1 cellular context compared by ENCODE assay signal in the genomic region with DNA sequence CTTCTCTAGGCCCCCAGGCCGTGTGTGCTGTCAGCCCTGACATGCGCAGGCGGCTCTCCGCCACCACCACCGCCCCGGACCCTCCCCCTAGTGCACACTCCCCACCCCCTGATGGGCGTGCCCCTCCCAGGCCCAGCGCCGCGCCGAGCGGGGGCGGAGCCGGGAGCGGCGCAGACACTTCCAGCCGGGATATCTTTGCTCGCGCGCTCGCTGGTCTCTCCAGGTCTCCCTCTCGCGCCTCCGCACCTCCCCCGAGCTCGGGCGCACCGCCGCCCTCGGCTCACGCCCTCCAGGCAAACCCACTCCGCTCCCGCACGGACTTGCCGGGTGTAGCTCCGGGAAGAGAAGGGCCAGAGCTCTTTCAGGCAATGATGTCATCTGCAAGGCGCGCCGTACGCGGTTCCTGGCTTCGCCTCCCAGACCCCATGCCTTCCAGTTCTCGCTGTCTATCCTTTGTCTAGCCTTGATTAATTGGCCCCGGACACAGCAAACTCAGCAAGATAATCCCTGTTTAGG.
TF ChIP-seq lines count a peak whose summit lies in the region.

A gene with protein sequence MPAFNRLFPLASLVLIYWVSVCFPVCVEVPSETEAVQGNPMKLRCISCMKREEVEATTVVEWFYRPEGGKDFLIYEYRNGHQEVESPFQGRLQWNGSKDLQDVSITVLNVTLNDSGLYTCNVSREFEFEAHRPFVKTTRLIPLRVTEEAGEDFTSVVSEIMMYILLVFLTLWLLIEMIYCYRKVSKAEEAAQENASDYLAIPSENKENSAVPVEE (minus strand): TSS at position 59 of the 516 bp plus-strand sequence. CDS start 823 bp downstream, outside the sequence.

TF ChIP-seq in GM12878, 131 proteins besides CTCF, POLR2A, EP300 and RAD21 (continued from another document):
- TF ChIP-seq, protein P1, sequence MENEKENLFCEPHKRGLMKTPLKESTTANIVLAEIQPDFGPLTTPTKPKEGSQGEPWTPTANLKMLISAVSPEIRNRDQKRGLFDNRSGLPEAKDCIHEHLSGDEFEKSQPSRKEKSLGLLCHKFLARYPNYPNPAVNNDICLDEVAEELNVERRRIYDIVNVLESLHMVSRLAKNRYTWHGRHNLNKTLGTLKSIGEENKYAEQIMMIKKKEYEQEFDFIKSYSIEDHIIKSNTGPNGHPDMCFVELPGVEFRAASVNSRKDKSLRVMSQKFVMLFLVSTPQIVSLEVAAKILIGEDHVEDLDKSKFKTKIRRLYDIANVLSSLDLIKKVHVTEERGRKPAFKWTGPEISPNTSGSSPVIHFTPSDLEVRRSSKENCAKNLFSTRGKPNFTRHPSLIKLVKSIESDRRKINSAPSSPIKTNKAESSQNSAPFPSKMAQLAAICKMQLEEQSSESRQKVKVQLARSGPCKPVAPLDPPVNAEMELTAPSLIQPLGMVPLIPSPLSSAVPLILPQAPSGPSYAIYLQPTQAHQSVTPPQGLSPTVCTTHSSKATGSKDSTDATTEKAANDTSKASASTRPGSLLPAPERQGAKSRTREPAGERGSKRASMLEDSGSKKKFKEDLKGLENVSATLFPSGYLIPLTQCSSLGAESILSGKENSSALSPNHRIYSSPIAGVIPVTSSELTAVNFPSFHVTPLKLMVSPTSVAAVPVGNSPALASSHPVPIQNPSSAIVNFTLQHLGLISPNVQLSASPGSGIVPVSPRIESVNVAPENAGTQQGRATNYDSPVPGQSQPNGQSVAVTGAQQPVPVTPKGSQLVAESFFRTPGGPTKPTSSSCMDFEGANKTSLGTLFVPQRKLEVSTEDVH (IDR thresholded peaks at IDR 0.05; ENCODE audit: low read depth, partially characterized antibody) = no peak
- TF ChIP-seq NFXL1 (IDR thresholded peaks at IDR 0.05; ENCODE audit: borderline replicate concordance) = no peak
- no peak for TF ChIP-seq BHLHE40 (IDR thresholded peaks at IDR 0.05; ENCODE audit: borderline replicate concordance in 1 of 2, low read depth in 2 of 2, low read length in 1 of 2)
